In genomic region chr6:139764498-139764986, GRCh38 we compare ENCODE assay signal across 8 cellular contexts.
DNase-seq lines count a peak whose midpoint lies in the region; ATAC-seq, FAIRE-seq and TF ChIP-seq lines count a peak whose summit lies in the region.

No MANE protein-coding gene starts in this region.

- no peaks in the 10 kb centered on the region for H3K27me3 ChIP-seq in endothelial cell of umbilical vein (ENCODE audit: control insufficient read depth in 2 of 2, insufficient read depth in 2 of 2, low read length in 2 of 2)
- H3K27me3 ChIP-seq in mucosa of rectum (ENCODE audit: control insufficient read depth in 2 of 2, insufficient read depth in 2 of 2, low read length in 2 of 2): no peaks in the 10 kb centered on the region

- H3K9me1 ChIP-seq in endothelial cell of umbilical vein (replicated peaks; ENCODE audit: control insufficient read depth, extremely low read depth, insufficient read depth, low read length): no peaks in the 10 kb centered on the region

- H3K4me3 ChIP-seq in endothelial cell of umbilical vein (replicated peaks in 1 of 3; ENCODE audit: insufficient read depth in 1 of 3, low read depth in 1 of 3, low read length in 3 of 3) (no peak overlapping the region), mucosa of rectum (ENCODE audit: low read length in 2 of 2) (peak overlapping the region in 1 of 2 donors; percentile 17)

- no peak for TF ChIP-seq CTCF in endothelial cell of umbilical vein (IDR thresholded peaks at IDR 0.05; ENCODE audit: extremely low read depth in 1 of 2, insufficient read depth in 1 of 2, low read depth in 1 of 2, low read length in 2 of 2)

- POLR2A ChIA-PET in endothelial cell of umbilical vein (lab: Charles Lee): interaction anchor here (0.5 to 4.0 kb wide), 4 partner anchors 10 to 395 kb away, joined by 3 to 29 read pairs (median 8); partner anchors contain the start of gene CITED2

- peak; percentile 63 for TF ChIP-seq POLR2A in endothelial cell of umbilical vein (IDR thresholded peaks at IDR 0.05; ENCODE audit: low read depth, low read length)

- no peaks in the 10 kb centered on the region for H3K79me2 ChIP-seq in endothelial cell of umbilical vein (ENCODE audit: control insufficient read depth, insufficient read depth, low read length)

- dilution Hi-C loops in endothelial cell of umbilical vein (cut with MboI; ENCODE audit: extremely low pct_ligation_motif_present, low sequenced_read_pairs): no loop called here

- peak overlapping the region; percentile 83 for H3K9ac ChIP-seq in endothelial cell of umbilical vein (replicated peaks; ENCODE audit: extremely low read depth, insufficient read depth, low read length)
- H3K9ac ChIP-seq in mucosa of rectum (ENCODE audit: low read depth in 1 of 2, low read length in 2 of 2): peak overlapping the region in 1 of 2 donors; percentile 38

- no peak overlapping the region for H2AFZ ChIP-seq in endothelial cell of umbilical vein (ENCODE audit: low read depth, low read length)

- no peaks in the 10 kb centered on the region for H3K9me3 ChIP-seq in endothelial cell of umbilical vein (replicated peaks; ENCODE audit: control insufficient read depth, insufficient read depth, low read length)
- no peaks in the 10 kb centered on the region for H3K9me3 ChIP-seq in mucosa of rectum (ENCODE audit: control insufficient read depth in 2 of 2, low read length in 2 of 2)

- H3K36me3 ChIP-seq in endothelial cell of umbilical vein (ENCODE audit: control insufficient read depth in 2 of 2, extremely low read depth in 1 of 2, insufficient read depth in 2 of 2, low read length in 2 of 2) (no peaks in the 10 kb centered on the region), mucosa of rectum (ENCODE audit: control insufficient read depth in 2 of 2, insufficient read depth in 2 of 2, low read length in 2 of 2) (no peaks in the 10 kb centered on the region)

- peak overlapping the region; percentile 69 for H3K4me2 ChIP-seq in endothelial cell of umbilical vein (ENCODE audit: insufficient read depth, low read length)

- CTCF ChIA-PET in endothelial cell of umbilical vein (lab: Charles Lee): interaction anchor here (0.6 to 2.0 kb wide), 5 partner anchors 8 to 1911 kb away, joined by 3 to 20 read pairs (median 4); partner anchors contain the start of gene CITED2

- H3K4me1 ChIP-seq in endothelial cell of umbilical vein (ENCODE audit: control insufficient read depth, extremely low read depth, insufficient read depth, low read length) (peaks cover 42% of the 10 kb centered on the region), mucosa of rectum (ENCODE audit: control insufficient read depth in 2 of 2, insufficient read depth in 2 of 2, low read length in 2 of 2) (peaks cover 0 to 8% of the 10 kb centered on the region in 2 donors)

- intact Hi-C loops in endothelial cell of umbilical vein (cut with micrococcal nuclease): loop anchor here (1.0 to 5.0 kb wide), 12 partner anchors 21 to 1798 kb away; partner anchors contain the start of gene CITED2
- intact Hi-C loops in posterior vena cava (cut with DNase I): no loop called here

- no TSS peak for BruUV-seq in endothelial cell of umbilical vein (replicated peaks; lab: Mats Ljungman, UMichigan)

- H3K27ac ChIP-seq in endothelial cell of umbilical vein (ENCODE audit: insufficient read depth, low read depth, low read length) (peak overlapping the region; percentile 96), mucosa of rectum (ENCODE audit: low read depth in 2 of 2, low read length in 2 of 2) (peak overlapping the region; percentile 50 to 62)

- peak; percentile 81 for DNase-seq in AG20443 (ENCODE audit: low spot score)
- DNase-seq in GM19239 (ENCODE audit: insufficient read length, low spot score): no peak
- peak; percentile 80 for DNase-seq in SIG-M5 (lab: John Stamatoyannopoulos, UW)
- peak; percentile 91 for DNase-seq in endothelial cell of umbilical vein (ENCODE audit: low read depth, low spot score)
- no peak for DNase-seq in cerebellar nuclear complex (lab: John Stamatoyannopoulos, UW)
- DNase-seq in posterior vena cava (ENCODE audit: low spot score): no peak

- H4K20me1 ChIP-seq in endothelial cell of umbilical vein (replicated peaks; ENCODE audit: control insufficient read depth, extremely low read depth, insufficient read depth, low read length): no peaks in the 10 kb centered on the region

- peak; percentile 89 for ATAC-seq in HG03159 (IDR thresholded peaks at IDR 0.05; ENCODE audit: unreplicated experiment)

- FAIRE-seq in GM19239 (lab: Jason Lieb, UNC) (peak; percentile 72), endothelial cell of umbilical vein (lab: Jason Lieb, UNC) (peak; percentile 91)

TF ChIP-seq in endothelial cell of umbilical vein, 7 proteins besides CTCF, POLR2A, EP300 and RAD21:
- TF ChIP-seq MAX (IDR thresholded peaks at IDR 0.05; ENCODE audit: insufficient read depth, insufficient read length): no peak
- TF ChIP-seq FOS (IDR thresholded peaks at IDR 0.05; ENCODE audit: borderline replicate concordance, insufficient read depth, low read length): peak; percentile 97
- peak; percentile 96 for TF ChIP-seq JUN (IDR thresholded peaks at IDR 0.05; ENCODE audit: borderline replicate concordance, insufficient read depth, insufficient read length, low read depth)
- no peak for TF ChIP-seq EZH2 (IDR thresholded peaks at IDR 0.05; ENCODE audit: borderline replicate concordance, low read depth, low read length, severe bottlenecking)
- peak; percentile 85 for TF ChIP-seq POLR2AphosphoS5 (IDR thresholded peaks at IDR 0.05; ENCODE audit: insufficient read depth, low read depth, low read length)
- TF ChIP-seq MYC (IDR thresholded peaks at IDR 0.05; ENCODE audit: low read depth, low read length): peak; percentile 28
- peak; percentile 76 for TF ChIP-seq GATA2 (IDR thresholded peaks at IDR 0.05; ENCODE audit: insufficient read depth, insufficient read length, low read depth, low read length)

Comparison
In these comparisons a context has a peak if more than half of its experiments do, and no peak if none do; other contexts are left out.
1. DNase-seq: peak in AG20443 (single experiment), SIG-M5 (single experiment) and endothelial cell of umbilical vein (single experiment); none in GM19239 (single experiment), cerebellar nuclear complex (0 of 2) and posterior vena cava (single experiment).